ENCODE assay signal across 1 cellular context in the genomic region with DNA sequence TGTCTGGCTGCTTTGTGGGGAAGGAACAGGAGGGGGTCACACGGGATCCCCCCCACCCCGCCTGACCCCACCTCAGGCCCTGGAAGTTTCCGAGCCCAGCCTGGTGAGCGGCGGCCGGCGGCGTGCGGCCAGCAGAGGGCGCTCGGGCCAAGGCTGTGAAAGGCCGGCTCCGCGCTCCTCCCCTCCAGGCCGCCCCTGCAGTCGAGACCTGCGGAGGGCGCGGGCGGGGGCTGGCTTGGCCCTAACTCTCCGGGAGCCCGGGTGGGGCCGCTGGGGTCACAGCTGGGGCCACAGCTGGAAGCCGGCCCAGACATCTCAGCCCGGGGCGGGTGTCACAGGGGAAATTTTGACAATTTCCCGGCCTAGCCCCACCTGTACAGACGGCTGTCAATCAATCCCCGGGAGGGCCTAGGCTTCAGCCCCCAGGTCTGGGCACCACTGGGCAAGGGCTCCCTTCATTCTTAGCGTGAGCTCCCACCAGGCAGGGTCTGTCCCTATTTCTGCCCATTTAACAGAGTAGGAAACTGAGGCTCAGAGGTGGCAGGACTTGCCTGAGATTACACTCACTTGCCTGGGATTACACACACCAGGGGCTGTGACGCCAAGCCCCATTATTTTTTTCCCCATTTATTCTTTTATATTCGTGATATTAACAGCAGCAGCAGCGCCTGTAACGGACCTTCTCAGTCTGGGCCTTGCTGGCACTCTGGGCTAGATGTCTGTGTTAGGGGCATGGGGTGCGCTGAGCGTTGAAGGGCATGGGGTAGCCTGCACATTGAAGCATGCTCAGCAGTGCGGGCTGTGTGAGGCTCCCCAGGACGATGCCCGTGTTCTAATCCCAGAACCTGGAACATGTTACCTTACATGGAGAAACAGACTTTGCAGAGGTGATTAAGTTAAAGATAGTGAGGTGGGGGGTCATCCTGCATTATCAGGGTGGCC.
TF ChIP-seq lines count a peak whose summit lies in the region.

No MANE protein-coding gene starts in this region.

TF ChIP-seq in endothelial cell of umbilical vein, 7 proteins besides CTCF, POLR2A, EP300 and RAD21 (continued from another document):
- TF ChIP-seq, protein P1, sequence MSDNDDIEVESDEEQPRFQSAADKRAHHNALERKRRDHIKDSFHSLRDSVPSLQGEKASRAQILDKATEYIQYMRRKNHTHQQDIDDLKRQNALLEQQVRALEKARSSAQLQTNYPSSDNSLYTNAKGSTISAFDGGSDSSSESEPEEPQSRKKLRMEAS (IDR thresholded peaks at IDR 0.05; ENCODE audit: insufficient read depth, insufficient read length) = no peak
- TF ChIP-seq MYC (IDR thresholded peaks at IDR 0.05; ENCODE audit: low read depth, low read length) = no peak
